Comparison of ENCODE assay signal across 20 cellular contexts in the genomic region with DNA sequence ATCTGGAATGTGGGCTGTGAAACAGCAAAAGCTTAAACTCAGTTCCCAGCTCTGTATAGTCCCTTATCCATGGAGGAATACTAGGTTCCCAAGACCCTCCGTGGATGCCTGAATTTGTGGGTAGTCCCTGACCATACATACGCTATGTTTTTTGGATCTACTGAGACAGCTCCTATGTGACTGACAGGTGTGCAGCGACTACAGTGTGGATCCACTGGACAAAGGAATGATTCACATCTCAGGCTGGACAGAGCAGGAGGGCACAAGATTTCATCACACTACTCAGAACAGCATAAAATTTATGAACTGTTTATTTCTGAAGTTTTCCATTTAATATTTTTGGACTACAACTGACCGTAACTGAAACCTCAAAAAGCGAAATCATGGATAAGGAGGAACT.
DNase-seq lines count a peak whose midpoint lies in the region; ATAC-seq, FAIRE-seq and TF ChIP-seq lines count a peak whose summit lies in the region.
"Had no signal": no experiment of that assay in that cellular context is flagged by ENCODE, and none has a peak within 500 bp of the region (broad histone marks: within the 10 kb centered on the region; RNA-seq: fewer than 3 reads in every experiment).

No MANE protein-coding gene starts in this region.

- peaks cover 24% of the 10 kb centered on the region for H3K4me1 Mint-ChIP-seq in progenitor cell of endocrine pancreas (ENCODE audit: low read depth)
- H3K4me1 Mint-ChIP-seq: CD4-positive, alpha-beta memory T cell had no signal

- H3K27me3 Mint-ChIP-seq in progenitor cell of endocrine pancreas = no peaks in the 10 kb centered on the region

- H3K4me3 ChIP-seq in A549 = no peak overlapping the region
- H3K4me3 ChIP-seq in K562 = no peak overlapping the region
- no peak overlapping the region for H3K4me3 ChIP-seq in dorsolateral prefrontal cortex
- H3K4me3 ChIP-seq: BLaER1 had no signal

- CTCF ChIA-PET in A549 (lab: Yijun Ruan, JAX) (interaction anchor here (1.2 to 1.5 kb wide), 2 partner anchors 11 to 126 kb away, joined by 3 to 4 read pairs; partner anchors contain the start of gene MAP7), K562 (lab: Yijun Ruan, JAX; ENCODE audit: low intra/inter-chr PET ratio) (no interaction called here)

- no peaks in the 10 kb centered on the region for H3K9me1 ChIP-seq in K562 (ENCODE audit: control insufficient read depth, insufficient read depth, low read length)

- H3K27ac Mint-ChIP-seq in progenitor cell of endocrine pancreas = peak overlapping the region; percentile 17
- H3K27ac Mint-ChIP-seq: CD14-positive monocyte; CD4-positive, alpha-beta memory T cell had no signal

- H3K36me3 ChIP-seq in K562 (ENCODE audit: control insufficient read depth, insufficient read depth, low read length) = no peaks in the 10 kb centered on the region
- H3K36me3 ChIP-seq: BLaER1 had no signal

- no peaks in the 10 kb centered on the region for H3K9me3 Mint-ChIP-seq in progenitor cell of endocrine pancreas (ENCODE audit: low read depth)
- H3K9me3 Mint-ChIP-seq: CD4-positive, alpha-beta memory T cell; H9 had no signal

- TF ChIP-seq RAD21 in A549 (conservative IDR thresholded peaks at IDR 0.05 in 1 of 2, IDR thresholded peaks at IDR 0.05 in 1 of 2) (no peak), K562 (CRISPR knock-in tag; conservative IDR thresholded peaks at IDR 0.05 in 1 of 2, IDR thresholded peaks at IDR 0.05 in 1 of 2) (no peak)

- peaks cover 96% of the 10 kb centered on the region for H3K4me1 ChIP-seq in A549
- H3K4me1 ChIP-seq in K562 (replicated peaks in 1 of 2; ENCODE audit: control insufficient read depth in 2 of 2, insufficient read depth in 2 of 2, low read length in 2 of 2) = peaks cover 4 to 56% of the 10 kb centered on the region in 2 experiments

- POLR2A ChIA-PET in A549 (lab: Yijun Ruan, JAX) (no interaction called here), K562 (lab: Yijun Ruan, JAX) (interaction anchor here (0.6 to 3.8 kb wide), 4 partner anchors 13 to 67 kb away, joined by 3 to 14 read pairs (median 3); no protein-coding TSS in a partner anchor)

- FAIRE-seq in A549 (lab: Jason Lieb, UNC) = no peak
- FAIRE-seq in K562 (lab: Jason Lieb, UNC) = no peak
- FAIRE-seq: GM12892, GM18507, H1, HepG2 had no signal

- H3K4me3 Mint-ChIP-seq in progenitor cell of endocrine pancreas (ENCODE audit: low read depth) = no peak overlapping the region
- H3K4me3 Mint-ChIP-seq: CD14-positive monocyte; CD4-positive, alpha-beta memory T cell; H9 had no signal

- no TSS peak for BruUV-seq in K562 (replicated peaks; lab: Mats Ljungman, UMichigan)

- H2AFZ ChIP-seq in K562 (ENCODE audit: low read depth, low read length) = no peak overlapping the region

- DNase-seq in A549 (ENCODE audit: low read depth in 1 of 2, low spot score in 1 of 2) = no peak
- DNase-seq in K562 (ENCODE audit: extremely low read depth in 1 of 4, low spot score in 3 of 4) = no peak
- no peak for DNase-seq in dorsolateral prefrontal cortex
- no peak for DNase-seq in progenitor cell of endocrine pancreas (ENCODE audit: low spot score, unreplicated experiment)
- no peak for DNase-seq in NOMO-1 treated with DMSO at 0.1 percent for 48 hours (lab: John Stamatoyannopoulos, UW; ENCODE audit: unreplicated experiment)
- DNase-seq in MV-4-11 (lab: John Stamatoyannopoulos, UW) = no peak
- DNase-seq in putamen (ENCODE audit: low spot score) = no peak
- DNase-seq: CD4-positive, alpha-beta memory T cell; DMS153; DMS79; GDM1; H9 had no signal

- no peaks in the 10 kb centered on the region; a peak in 1 of 5 replicates for H3K27me3 ChIP-seq in K562 (ENCODE audit: control insufficient read depth in 2 of 2, insufficient read depth in 2 of 2, low read length in 2 of 2)
- H3K27me3 ChIP-seq in dorsolateral prefrontal cortex = no peaks in the 10 kb centered on the region
- H3K27me3 ChIP-seq: BLaER1 had no signal

- ATAC-seq in A549 (peak; percentile 18 to 55; a peak in 2 of 6 replicates), K562 (no peak), HG02763 (IDR thresholded peaks at IDR 0.05; ENCODE audit: unreplicated experiment) (no peak)
- ATAC-seq: HepG2 had no signal

- peaks cover 11% of the 10 kb centered on the region for H3K36me3 Mint-ChIP-seq in progenitor cell of endocrine pancreas (ENCODE audit: insufficient read depth)
- H3K36me3 Mint-ChIP-seq: CD14-positive monocyte; CD4-positive, alpha-beta memory T cell had no signal

- in situ Hi-C loops in K562 (cut with MboI) = no loop called here

- no peak overlapping the region for H3K9ac ChIP-seq in K562 (ENCODE audit: insufficient read depth in 1 of 2, low read depth in 2 of 2, low read length in 2 of 2)
- H3K9ac ChIP-seq: BLaER1 had no signal

- TF ChIP-seq POLR2A in A549 (IDR thresholded peaks at IDR 0.05; ENCODE audit: low read length) = no peak
- TF ChIP-seq POLR2A in K562 (conservative IDR thresholded peaks at IDR 0.05) = no peak

- WGBS in A549 (ENCODE audit: missing lambda C conversion rate) = 70% methylated on average over 5 of the region's 5 CpGs
- WGBS in K562 (ENCODE audit: insufficient coverage, low coverage, missing lambda C conversion rate) = 28% methylated on average over 5 of the region's 5 CpGs

- TF ChIP-seq CTCF in A549 (IDR thresholded peaks at IDR 0.05) = no peak
- no peak for TF ChIP-seq CTCF in K562 (IDR thresholded peaks at IDR 0.05 in 2 of 3, conservative IDR thresholded peaks at IDR 0.05 in 1 of 3; ENCODE audit: insufficient read depth in 2 of 3, low read depth in 1 of 3, low read length in 3 of 3)
- no peak for TF ChIP-seq CTCF in dorsolateral prefrontal cortex (IDR thresholded peaks at IDR 0.05 in 54 of 56, conservative IDR thresholded peaks at IDR 0.05 in 2 of 56; ENCODE audit: low read depth in 1 of 56, partially characterized antibody in 56 of 56)
- no peak for TF ChIP-seq CTCF in progenitor cell of endocrine pancreas (IDR thresholded peaks at IDR 0.05; ENCODE audit: unreplicated experiment)

- H3K4me2 ChIP-seq in A549 (peak overlapping the region; percentile 50), K562 (ENCODE audit: insufficient read depth, low read length) (no peak overlapping the region)
- H3K4me2 ChIP-seq: BLaER1 had no signal

- TF ChIP-seq EP300 in A549 (IDR thresholded peaks at IDR 0.05) = no peak
- no peak for TF ChIP-seq EP300 in K562 (IDR thresholded peaks at IDR 0.05; ENCODE audit: low read length)

- no peaks in the 10 kb centered on the region for H4K20me1 ChIP-seq in K562 (replicated peaks; ENCODE audit: control insufficient read depth, insufficient read depth, low read length)
- H4K20me1 ChIP-seq: BLaER1 had no signal

- no peaks in the 10 kb centered on the region for H3K79me2 ChIP-seq in K562 (ENCODE audit: control insufficient read depth, insufficient read depth, low read length)

- intact Hi-C loops in K562 (cut with micrococcal nuclease) = loop anchor here (5.0 kb wide), 1 partner anchor 122 kb away; no protein-coding TSS in a partner anchor
- intact Hi-C loops in dorsolateral prefrontal cortex (cut with DNase I) = no loop called here

- H3K27ac ChIP-seq in A549 (peak overlapping the region; percentile 66 to 82), K562 (ENCODE audit: extremely low read depth, low read depth, low read length) (no peak overlapping the region), dorsolateral prefrontal cortex (peak overlapping the region in 58 of 59 donors; percentile 27 to 98 (median 88))
- H3K27ac ChIP-seq: 22Rv1, BLaER1 had no signal

- H3K9me3 ChIP-seq in A549 (no peaks in the 10 kb centered on the region), K562 (replicated peaks; ENCODE audit: control insufficient read depth, insufficient read depth, low read depth, low read length) (no peaks in the 10 kb centered on the region)
- H3K9me3 ChIP-seq: BLaER1 had no signal

TF ChIP-seq in A549, 52 proteins besides CTCF, POLR2A, EP300 and RAD21:
- TF ChIP-seq ZNF302 (CRISPR knock-in tag; IDR thresholded peaks at IDR 0.05) = no peak
- TF ChIP-seq, protein P1, sequence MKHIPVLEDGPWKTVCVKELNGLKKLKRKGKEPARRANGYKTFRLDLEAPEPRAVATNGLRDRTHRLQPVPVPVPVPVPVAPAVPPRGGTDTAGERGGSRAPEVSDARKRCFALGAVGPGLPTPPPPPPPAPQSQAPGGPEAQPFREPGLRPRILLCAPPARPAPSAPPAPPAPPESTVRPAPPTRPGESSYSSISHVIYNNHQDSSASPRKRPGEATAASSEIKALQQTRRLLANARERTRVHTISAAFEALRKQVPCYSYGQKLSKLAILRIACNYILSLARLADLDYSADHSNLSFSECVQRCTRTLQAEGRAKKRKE (CRISPR knock-in tag; IDR thresholded peaks at IDR 0.05; ENCODE audit: low read depth) = no peak
- TF ChIP-seq CBX2 (IDR thresholded peaks at IDR 0.05; ENCODE audit: borderline replicate concordance, low read depth) = no peak
- no peak for TF ChIP-seq SREBF2 (IDR thresholded peaks at IDR 0.05)
- TF ChIP-seq CEBPB (IDR thresholded peaks at IDR 0.05) = 0 out of 4 replicates have a peak, but pooled peaks of 1 of the 2 experiments have one; percentile 41
- no peak for TF ChIP-seq TFCP2L1 (CRISPR knock-in tag; IDR thresholded peaks at IDR 0.05)

TF ChIP-seq in K562, 482 proteins besides CTCF, POLR2A, EP300 and RAD21 (continues in another document):
- TF ChIP-seq THAP7 (CRISPR knock-in tag; IDR thresholded peaks at IDR 0.05) = 0 out of 2 replicates have a peak, but pooled peaks have one; percentile 13

Comparison
In these comparisons a context has a peak if more than half of its experiments do, and no peak if none do; other contexts are left out.
1. ATAC-seq: peak in A549 (2 of 2); none in K562 (single experiment) and HG02763 (single experiment).